Comparison of ENCODE assay signal across 17 cellular contexts in genomic region chr2:54259413-54260240, GRCh38. TPM values are rescaled to one million over a fixed set of nuclear protein-coding genes. Genes with fewer than 3 reads are reported as not detected.
DNase-seq lines count a peak whose midpoint lies in the region; ATAC-seq and TF ChIP-seq lines count a peak whose summit lies in the region.
"Had no signal": no experiment of that assay in that cellular context is flagged by ENCODE, and none has a peak within 500 bp of the region (broad histone marks: within the 10 kb centered on the region; RNA-seq: fewer than 3 reads in every experiment).

No MANE protein-coding gene starts in this region.

- H3K27me3 Mint-ChIP-seq in WTC11 (ENCODE audit: low read depth): no peaks in the 10 kb centered on the region
- H3K27me3 Mint-ChIP-seq: CD4-positive, alpha-beta memory T cell had no signal

- peak; percentile 92 for ATAC-seq in GM21786 (IDR thresholded peaks at IDR 0.05; ENCODE audit: unreplicated experiment)
- peak; percentile 71 for ATAC-seq in HG03196 (IDR thresholded peaks at IDR 0.05; ENCODE audit: unreplicated experiment)
- ATAC-seq in GM21367 (IDR thresholded peaks at IDR 0.05; ENCODE audit: unreplicated experiment): no peak
- no peak for ATAC-seq in WTC11

- peak; percentile 0 for DNase-seq in NOMO-1 treated with DMSO at 0.1 percent for 48 hours (lab: John Stamatoyannopoulos, UW; ENCODE audit: unreplicated experiment)
- DNase-seq in NOMO-1 (lab: John Stamatoyannopoulos, UW; ENCODE audit: unreplicated experiment in 2 of 2): no peak
- no peak for DNase-seq in stimulated activated CD4-positive, alpha-beta T cell treated with anti-CD3 and anti-CD28 coated beads, Interleukin-15, amount 100 ng/mL, for 24 hours
- no peak for DNase-seq in posterior vena cava (ENCODE audit: low spot score)
- DNase-seq in WTC11 (ENCODE audit: low spot score): no peak
- DNase-seq: activated CD8-positive, alpha-beta memory T cell treated with anti-CD3 and anti-CD28 coated beads, Interleukin-2, amount 50 U/mL, for 4 hours; CD4-positive, alpha-beta memory T cell; GM23248; islet precursor cell; ovary; thyroid gland; WERI-Rb-1 had no signal

- POLR2A ChIA-PET in WTC11 (lab: Charles Lee): no interaction called here

- H3K9me3 Mint-ChIP-seq in WTC11: peaks cover 11% of the 10 kb centered on the region

- CTCF ChIA-PET in WTC11 (lab: Charles Lee): no interaction called here

- H3K4me3 Mint-ChIP-seq in WTC11: no peak overlapping the region
- H3K4me3 Mint-ChIP-seq: CD4-positive, alpha-beta memory T cell had no signal

- no peaks in the 10 kb centered on the region for H3K4me1 Mint-ChIP-seq in WTC11
- H3K4me1 Mint-ChIP-seq: CD4-positive, alpha-beta memory T cell had no signal

- no peak overlapping the region for H3K27ac Mint-ChIP-seq in WTC11
- H3K27ac Mint-ChIP-seq: CD4-positive, alpha-beta memory T cell had no signal

- TF ChIP-seq CTCF in WTC11 (IDR thresholded peaks at IDR 0.05): no peak

- H3K36me3 Mint-ChIP-seq in WTC11: peaks cover 3% of the 10 kb centered on the region

- intact Hi-C loops in posterior vena cava (cut with DNase I): no loop called here

TF ChIP-seq in WTC11, 78 proteins besides CTCF, POLR2A, EP300 and RAD21:
- TF ChIP-seq ATF6 (CRISPR knock-in tag; IDR thresholded peaks at IDR 0.05) (no peak), SMAD4 (CRISPR knock-in tag; IDR thresholded peaks at IDR 0.05) (no peak), SOX15 (CRISPR knock-in tag; IDR thresholded peaks at IDR 0.05) (no peak), ZNF232 (CRISPR knock-in tag; IDR thresholded peaks at IDR 0.05) (no peak), ETV6 (CRISPR knock-in tag; IDR thresholded peaks at IDR 0.05) (no peak), NR1H2 (CRISPR knock-in tag; IDR thresholded peaks at IDR 0.05) (no peak), ZNF121 (CRISPR knock-in tag; IDR thresholded peaks at IDR 0.05) (no peak), ESRRA (CRISPR knock-in tag; IDR thresholded peaks at IDR 0.05; ENCODE audit: borderline replicate concordance) (no peak), TEAD4 (CRISPR knock-in tag; IDR thresholded peaks at IDR 0.05) (no peak), HMGA2 (CRISPR knock-in tag; IDR thresholded peaks at IDR 0.05) (no peak), MXD4 (CRISPR knock-in tag; IDR thresholded peaks at IDR 0.05; ENCODE audit: borderline replicate concordance) (no peak), MYBL2 (CRISPR knock-in tag; IDR thresholded peaks at IDR 0.05) (no peak), NFE2L1 (CRISPR knock-in tag; IDR thresholded peaks at IDR 0.05) (no peak), TCF7 (CRISPR knock-in tag; IDR thresholded peaks at IDR 0.05; ENCODE audit: low read depth) (no peak), JUN (CRISPR knock-in tag; IDR thresholded peaks at IDR 0.05) (no peak), ZNF671 (CRISPR knock-in tag; IDR thresholded peaks at IDR 0.05) (no peak), CBFB (CRISPR knock-in tag; IDR thresholded peaks at IDR 0.05; ENCODE audit: low read depth) (no peak)
- TF ChIP-seq, protein P1, sequence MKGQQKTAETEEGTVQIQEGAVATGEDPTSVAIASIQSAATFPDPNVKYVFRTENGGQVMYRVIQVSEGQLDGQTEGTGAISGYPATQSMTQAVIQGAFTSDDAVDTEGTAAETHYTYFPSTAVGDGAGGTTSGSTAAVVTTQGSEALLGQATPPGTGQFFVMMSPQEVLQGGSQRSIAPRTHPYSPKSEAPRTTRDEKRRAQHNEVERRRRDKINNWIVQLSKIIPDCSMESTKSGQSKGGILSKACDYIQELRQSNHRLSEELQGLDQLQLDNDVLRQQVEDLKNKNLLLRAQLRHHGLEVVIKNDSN (CRISPR knock-in tag; IDR thresholded peaks at IDR 0.05): no peak
- TF ChIP-seq, protein P2, sequence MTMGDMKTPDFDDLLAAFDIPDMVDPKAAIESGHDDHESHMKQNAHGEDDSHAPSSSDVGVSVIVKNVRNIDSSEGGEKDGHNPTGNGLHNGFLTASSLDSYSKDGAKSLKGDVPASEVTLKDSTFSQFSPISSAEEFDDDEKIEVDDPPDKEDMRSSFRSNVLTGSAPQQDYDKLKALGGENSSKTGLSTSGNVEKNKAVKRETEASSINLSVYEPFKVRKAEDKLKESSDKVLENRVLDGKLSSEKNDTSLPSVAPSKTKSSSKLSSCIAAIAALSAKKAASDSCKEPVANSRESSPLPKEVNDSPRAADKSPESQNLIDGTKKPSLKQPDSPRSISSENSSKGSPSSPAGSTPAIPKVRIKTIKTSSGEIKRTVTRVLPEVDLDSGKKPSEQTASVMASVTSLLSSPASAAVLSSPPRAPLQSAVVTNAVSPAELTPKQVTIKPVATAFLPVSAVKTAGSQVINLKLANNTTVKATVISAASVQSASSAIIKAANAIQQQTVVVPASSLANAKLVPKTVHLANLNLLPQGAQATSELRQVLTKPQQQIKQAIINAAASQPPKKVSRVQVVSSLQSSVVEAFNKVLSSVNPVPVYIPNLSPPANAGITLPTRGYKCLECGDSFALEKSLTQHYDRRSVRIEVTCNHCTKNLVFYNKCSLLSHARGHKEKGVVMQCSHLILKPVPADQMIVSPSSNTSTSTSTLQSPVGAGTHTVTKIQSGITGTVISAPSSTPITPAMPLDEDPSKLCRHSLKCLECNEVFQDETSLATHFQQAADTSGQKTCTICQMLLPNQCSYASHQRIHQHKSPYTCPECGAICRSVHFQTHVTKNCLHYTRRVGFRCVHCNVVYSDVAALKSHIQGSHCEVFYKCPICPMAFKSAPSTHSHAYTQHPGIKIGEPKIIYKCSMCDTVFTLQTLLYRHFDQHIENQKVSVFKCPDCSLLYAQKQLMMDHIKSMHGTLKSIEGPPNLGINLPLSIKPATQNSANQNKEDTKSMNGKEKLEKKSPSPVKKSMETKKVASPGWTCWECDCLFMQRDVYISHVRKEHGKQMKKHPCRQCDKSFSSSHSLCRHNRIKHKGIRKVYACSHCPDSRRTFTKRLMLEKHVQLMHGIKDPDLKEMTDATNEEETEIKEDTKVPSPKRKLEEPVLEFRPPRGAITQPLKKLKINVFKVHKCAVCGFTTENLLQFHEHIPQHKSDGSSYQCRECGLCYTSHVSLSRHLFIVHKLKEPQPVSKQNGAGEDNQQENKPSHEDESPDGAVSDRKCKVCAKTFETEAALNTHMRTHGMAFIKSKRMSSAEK (CRISPR knock-in tag; IDR thresholded peaks at IDR 0.05; ENCODE audit: borderline replicate concordance): no peak
- TF ChIP-seq, protein P3, sequence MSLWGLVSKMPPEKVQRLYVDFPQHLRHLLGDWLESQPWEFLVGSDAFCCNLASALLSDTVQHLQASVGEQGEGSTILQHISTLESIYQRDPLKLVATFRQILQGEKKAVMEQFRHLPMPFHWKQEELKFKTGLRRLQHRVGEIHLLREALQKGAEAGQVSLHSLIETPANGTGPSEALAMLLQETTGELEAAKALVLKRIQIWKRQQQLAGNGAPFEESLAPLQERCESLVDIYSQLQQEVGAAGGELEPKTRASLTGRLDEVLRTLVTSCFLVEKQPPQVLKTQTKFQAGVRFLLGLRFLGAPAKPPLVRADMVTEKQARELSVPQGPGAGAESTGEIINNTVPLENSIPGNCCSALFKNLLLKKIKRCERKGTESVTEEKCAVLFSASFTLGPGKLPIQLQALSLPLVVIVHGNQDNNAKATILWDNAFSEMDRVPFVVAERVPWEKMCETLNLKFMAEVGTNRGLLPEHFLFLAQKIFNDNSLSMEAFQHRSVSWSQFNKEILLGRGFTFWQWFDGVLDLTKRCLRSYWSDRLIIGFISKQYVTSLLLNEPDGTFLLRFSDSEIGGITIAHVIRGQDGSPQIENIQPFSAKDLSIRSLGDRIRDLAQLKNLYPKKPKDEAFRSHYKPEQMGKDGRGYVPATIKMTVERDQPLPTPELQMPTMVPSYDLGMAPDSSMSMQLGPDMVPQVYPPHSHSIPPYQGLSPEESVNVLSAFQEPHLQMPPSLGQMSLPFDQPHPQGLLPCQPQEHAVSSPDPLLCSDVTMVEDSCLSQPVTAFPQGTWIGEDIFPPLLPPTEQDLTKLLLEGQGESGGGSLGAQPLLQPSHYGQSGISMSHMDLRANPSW (CRISPR knock-in tag; conservative IDR thresholded peaks at IDR 0.05; ENCODE audit: low read depth): no peak

RNA-seq across cellular contexts. Expression of gene TSPYL6, which starts 3.6 kb away (rescaled TPM):
- total RNA-seq in posterior vena cava (not detected), WTC11 (2021) (not detected in 3 replicates)
- total RNA-seq: CD4-positive, alpha-beta memory T cell; GM23248; mucosa of gallbladder; SJSA1 had no signal

Comparison
In these comparisons a context has a peak if more than half of its experiments do, and no peak if none do; other contexts are left out.
1. ATAC-seq: peak in GM21786 (single experiment) and HG03196 (single experiment); none in GM21367 (single experiment) and WTC11 (single experiment).